Comparison of ENCODE assay signal across 10 cellular contexts in the genomic region with DNA sequence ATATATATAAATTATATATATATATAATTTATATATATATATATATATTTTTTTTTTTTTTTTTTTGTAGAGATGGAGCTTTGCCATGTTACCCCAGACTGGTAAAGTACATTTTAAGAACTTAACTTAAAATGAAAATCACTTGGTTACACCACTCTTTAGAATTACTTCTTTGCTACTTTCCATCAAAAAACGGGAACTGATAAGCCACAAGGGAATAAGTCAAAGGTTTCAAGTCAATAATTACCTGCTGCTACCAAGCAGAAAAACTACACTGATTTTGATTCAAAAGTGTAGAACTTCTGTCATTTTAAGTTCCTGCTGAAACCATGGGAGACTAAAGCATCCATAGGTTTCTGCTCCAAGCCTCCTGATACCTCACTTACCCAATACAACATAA. TPM values are rescaled to one million over a fixed set of nuclear protein-coding genes. Genes with fewer than 3 reads are reported as not detected.
DNase-seq lines count a peak whose midpoint lies in the region; ATAC-seq and TF ChIP-seq lines count a peak whose summit lies in the region.
"Had no signal": no experiment of that assay in that cellular context is flagged by ENCODE, and none has a peak within 500 bp of the region (broad histone marks: within the 10 kb centered on the region; RNA-seq: fewer than 3 reads in every experiment).

No MANE protein-coding gene starts in this region.

- intact Hi-C loops in left ventricle myocardium inferior (cut with micrococcal nuclease) = loop anchor here (5.0 kb wide), 1 partner anchor 141 kb away; no protein-coding TSS in a partner anchor
- intact Hi-C loops in Right ventricle myocardium inferior (cut with DNase I) = loop anchor here (1.0 kb wide), 1 partner anchor 143 kb away; no protein-coding TSS in a partner anchor
- intact Hi-C loops in PC-3 (cut with micrococcal nuclease) = loop anchor here (1.0 to 5.0 kb wide), 4 partner anchors 110 to 321 kb away; no protein-coding TSS in a partner anchor
- intact Hi-C loops in vagina (cut with DNase I) = loop anchor here (2.0 kb wide), 1 partner anchor 144 kb away; no protein-coding TSS in a partner anchor

- H3F3A ChIP-seq in PC-3 (ENCODE audit: low read length, unreplicated experiment) = peaks cover 9% of the 10 kb centered on the region

- no peak for ATAC-seq in Right ventricle myocardium inferior
- ATAC-seq in PC-3 = no peak
- peak; percentile 15 for ATAC-seq in left lobe of liver
- ATAC-seq in GM18519 (IDR thresholded peaks at IDR 0.05; ENCODE audit: low FRiP score, unreplicated experiment) = no peak

- H2AFZ ChIP-seq in PC-3 (ENCODE audit: low read length) = no peak overlapping the region

- H4K20me1 ChIP-seq in PC-3 (ENCODE audit: low read length) = peaks cover 35% of the 10 kb centered on the region

- no TSS peak for BruUV-seq in PC-3 (replicated peaks; lab: Mats Ljungman, UMichigan)

- H3K36me3 ChIP-seq in left ventricle myocardium inferior (peaks cover 28% of the 10 kb centered on the region), PC-3 (ENCODE audit: low read depth, low read length) (peaks cover 49% of the 10 kb centered on the region; the same call in 1 of the 2 replicates), vagina (peaks cover 0 to 16% of the 10 kb centered on the region in 2 donors)

- H3K4me3 ChIP-seq in left ventricle myocardium inferior (peak overlapping the region; percentile 10), PC-3 (ENCODE audit: low read length) (no peak overlapping the region), vagina (no peak overlapping the region)
- H3K4me3 ChIP-seq: BLaER1 treated with 17β-estradiol and CSF1 and Interleukin-3, amounts not matched to agents 10 nM and 100 nM; mucosa of descending colon had no signal

- H3K9me2 ChIP-seq in PC-3 (replicated peaks; ENCODE audit: low read length) = no peaks in the 10 kb centered on the region

- TF ChIP-seq POLR2A in vagina (IDR thresholded peaks at IDR 0.05) = no peak

- H3K4me2 ChIP-seq in PC-3 (ENCODE audit: low read length) = peak overlapping the region; percentile 64; the same call in 1 of the 2 replicates

- CTCF ChIA-PET in PC-3 (lab: Charles Lee) = interaction anchor here (0.6 to 3.3 kb wide), 19 partner anchors 11 to 242 kb away, joined by 3 to 131 read pairs (median 5); a partner anchor contains a TSS
- CTCF ChIA-PET in HEK293T (lab: Yijun Ruan, JAX) = interaction anchor here (0.8 to 1.9 kb wide), 8 partner anchors 12 to 167 kb away, joined by 3 to 37 read pairs (median 8); a partner anchor contains a TSS

- no peak for DNase-seq in left ventricle myocardium inferior
- no peak for DNase-seq in Right ventricle myocardium inferior (ENCODE audit: missing footprints)
- DNase-seq in PC-3 = no peak
- no peak for DNase-seq in left lobe of liver (ENCODE audit: low spot score)
- DNase-seq in vagina (ENCODE audit: extremely low spot score in 2 of 2) = no peak
- no peak for DNase-seq in HEK293T (ENCODE audit: extremely low spot score)
- DNase-seq in foreskin melanocyte = no peak

- no peaks in the 10 kb centered on the region for H3K9me3 ChIP-seq in left ventricle myocardium inferior (replicated peaks)
- H3K9me3 ChIP-seq in PC-3 (ENCODE audit: low read length) = no peaks in the 10 kb centered on the region
- H3K9me3 ChIP-seq in vagina = no peaks in the 10 kb centered on the region
- H3K9me3 ChIP-seq: BLaER1 treated with 17β-estradiol and CSF1 and Interleukin-3, amounts not matched to agents 10 nM and 100 nM; mucosa of descending colon had no signal

- H3K27ac ChIP-seq in left ventricle myocardium inferior (replicated peaks) (peak overlapping the region; percentile 45), PC-3 (ENCODE audit: low read length) (no peak overlapping the region), vagina (peak overlapping the region; percentile 69)
- H3K27ac ChIP-seq: BLaER1 treated with 17β-estradiol and CSF1 and Interleukin-3, amounts not matched to agents 10 nM and 100 nM had no signal

- H3K79me2 ChIP-seq in PC-3 (ENCODE audit: low read length) = peaks cover 55% of the 10 kb centered on the region

- H3K9ac ChIP-seq in PC-3 (ENCODE audit: low read length) = no peak overlapping the region

- TF ChIP-seq CTCF in left ventricle myocardium inferior (IDR thresholded peaks at IDR 0.05; ENCODE audit: borderline replicate concordance) (no peak), PC-3 (conservative IDR thresholded peaks at IDR 0.05; ENCODE audit: low read depth, low read length) (no peak), vagina (IDR thresholded peaks at IDR 0.05) (no peak)

- H3K4me1 ChIP-seq in left ventricle myocardium inferior (peaks cover 9% of the 10 kb centered on the region), PC-3 (ENCODE audit: insufficient read depth, low read length) (peaks cover 29% of the 10 kb centered on the region), vagina (peaks cover 10% of the 10 kb centered on the region)

- POLR2A ChIA-PET in PC-3 (lab: Charles Lee; ENCODE audit: unreplicated experiment) = interaction anchor here (0.5 to 1.3 kb wide), 4 partner anchors 11 to 144 kb away, joined by 3 to 12 read pairs (median 7); a partner anchor contains a TSS
- POLR2A ChIA-PET in HEK293T (lab: Yijun Ruan, JAX) = interaction anchor here (0.8 to 4.9 kb wide), 3 partner anchors 12 to 143 kb away, joined by 4 to 24 read pairs (median 9); a partner anchor contains a TSS

- no peaks in the 10 kb centered on the region for H3K27me3 ChIP-seq in left ventricle myocardium inferior (ENCODE audit: low read depth)
- H3K27me3 ChIP-seq in PC-3 (ENCODE audit: low read length) = no peaks in the 10 kb centered on the region
- no peaks in the 10 kb centered on the region for H3K27me3 ChIP-seq in vagina
- H3K27me3 ChIP-seq: BLaER1 treated with 17β-estradiol and CSF1 and Interleukin-3, amounts not matched to agents 10 nM and 100 nM had no signal

TF ChIP-seq in HEK293T, 16 proteins besides CTCF, POLR2A, EP300 and RAD21:
- no peak for TF ChIP-seq L3MBTL2 (conservative IDR thresholded peaks at IDR 0.05)
- TF ChIP-seq NFRKB (IDR thresholded peaks at IDR 0.05) = no peak
- TF ChIP-seq SP1 (IDR thresholded peaks at IDR 0.05) = no peak
- TF ChIP-seq CTBP1 (IDR thresholded peaks at IDR 0.05; ENCODE audit: borderline replicate concordance) = no peak
- no peak for TF ChIP-seq ZNF384 (IDR thresholded peaks at IDR 0.05)
- TF ChIP-seq ELF4 (IDR thresholded peaks at IDR 0.05) = no peak
- TF ChIP-seq ARNT (IDR thresholded peaks at IDR 0.05) = no peak
- TF ChIP-seq FOXM1 (IDR thresholded peaks at IDR 0.05; ENCODE audit: borderline replicate concordance) = no peak
- no peak for TF ChIP-seq FOXA1 (IDR thresholded peaks at IDR 0.05)
- no peak for TF ChIP-seq FOXK2 (IDR thresholded peaks at IDR 0.05)
- TF ChIP-seq, protein P1, sequence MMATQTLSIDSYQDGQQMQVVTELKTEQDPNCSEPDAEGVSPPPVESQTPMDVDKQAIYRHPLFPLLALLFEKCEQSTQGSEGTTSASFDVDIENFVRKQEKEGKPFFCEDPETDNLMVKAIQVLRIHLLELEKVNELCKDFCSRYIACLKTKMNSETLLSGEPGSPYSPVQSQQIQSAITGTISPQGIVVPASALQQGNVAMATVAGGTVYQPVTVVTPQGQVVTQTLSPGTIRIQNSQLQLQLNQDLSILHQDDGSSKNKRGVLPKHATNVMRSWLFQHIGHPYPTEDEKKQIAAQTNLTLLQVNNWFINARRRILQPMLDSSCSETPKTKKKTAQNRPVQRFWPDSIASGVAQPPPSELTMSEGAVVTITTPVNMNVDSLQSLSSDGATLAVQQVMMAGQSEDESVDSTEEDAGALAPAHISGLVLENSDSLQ (IDR thresholded peaks at IDR 0.05) = no peak
- no peak for TF ChIP-seq HDGF (IDR thresholded peaks at IDR 0.05; ENCODE audit: borderline replicate concordance)
- TF ChIP-seq BHLHE40 (IDR thresholded peaks at IDR 0.05; ENCODE audit: borderline replicate concordance) = no peak
- no peak for TF ChIP-seq LEF1 (IDR thresholded peaks at IDR 0.05; ENCODE audit: borderline replicate concordance)
- TF ChIP-seq TARDBP (IDR thresholded peaks at IDR 0.05) = no peak

RNA-seq across cellular contexts. Expression of a gene that starts 12.2 kb away (rescaled TPM):
- total RNA-seq in left ventricle myocardium inferior = 99.9 TPM
- 108 TPM for total RNA-seq in Right ventricle myocardium inferior
- total RNA-seq in PC-3 (2014; rRNA removed) = 392 and 440 TPM in 2 replicates
- total RNA-seq in left lobe of liver = 59.1 TPM
- total RNA-seq in vagina = 79.3 TPM

RNA-seq across cellular contexts. Expression of a gene that starts 50.7 kb away (rescaled TPM):
- total RNA-seq in left ventricle myocardium inferior (84.6 TPM), Right ventricle myocardium inferior (86.0 TPM), PC-3 (2014; rRNA removed) (161 and 213 TPM in 2 replicates), left lobe of liver (56.3 TPM), vagina (57.9 TPM)
